8 cellular contexts compared by ENCODE assay signal in the genomic region with DNA sequence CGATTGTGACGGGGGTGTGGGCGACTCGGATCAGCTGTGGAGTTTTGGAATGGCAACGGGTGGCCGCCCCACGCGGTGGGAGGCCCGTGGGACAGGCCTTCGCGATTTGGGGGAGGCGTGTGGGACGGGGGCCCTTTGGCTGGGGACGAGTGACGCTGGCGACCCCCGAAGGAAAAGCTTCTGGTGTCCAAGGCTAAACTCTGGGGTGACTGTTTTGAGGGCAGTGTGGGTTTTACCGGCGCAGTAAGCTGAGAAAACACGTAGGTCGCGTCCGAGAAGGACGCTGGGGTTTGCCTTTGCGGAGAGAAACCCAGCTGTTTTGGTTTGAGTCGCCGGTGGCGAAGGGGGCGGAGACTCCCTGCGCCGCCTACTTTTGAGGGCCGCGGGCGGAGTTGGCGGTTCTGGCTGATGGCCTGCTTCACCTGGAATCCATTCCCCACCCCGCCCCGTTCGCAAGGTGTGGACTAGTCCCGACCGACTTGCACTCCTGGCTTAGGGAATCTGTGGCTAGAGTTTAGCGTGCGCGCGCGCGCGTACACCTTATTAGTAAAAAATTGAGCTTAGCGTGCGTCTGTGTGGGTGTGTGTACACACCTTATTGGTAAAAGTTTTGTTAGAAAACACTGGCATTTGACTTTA. TPM values are rescaled to one million over a fixed set of nuclear protein-coding genes. Genes with fewer than 3 reads are reported as not detected.
DNase-seq lines count a peak whose midpoint lies in the region; ATAC-seq and TF ChIP-seq lines count a peak whose summit lies in the region.

No MANE protein-coding gene starts in this region.

- TF ChIP-seq POLR2A in esophagus muscularis mucosa (IDR thresholded peaks at IDR 0.05; ENCODE audit: low read depth), result peak; percentile 36

- no peak for TF ChIP-seq CTCF in esophagus muscularis mucosa (IDR thresholded peaks at IDR 0.05)

- no peaks in the 10 kb centered on the region for H3K36me3 ChIP-seq in esophagus muscularis mucosa
- H3K36me3 ChIP-seq in muscle layer of colon (ENCODE audit: insufficient read depth, low read length), result no peaks in the 10 kb centered on the region

- TF ChIP-seq EP300 in esophagus muscularis mucosa (IDR thresholded peaks at IDR 0.05), result no peak

- H3K27ac ChIP-seq in esophagus muscularis mucosa (replicated peaks in 1 of 4), result peak overlapping the region; percentile 94 to 99 (median 96)
- H3K27ac ChIP-seq in muscle layer of colon (ENCODE audit: low read depth, low read length), result peak overlapping the region; percentile 94

- DNase-seq in DMS53 (lab: John Stamatoyannopoulos, UW) (peak; percentile 99), OCI-M1 (lab: John Stamatoyannopoulos, UW) (peak; percentile 86), esophagus muscularis mucosa (ENCODE audit: extremely low spot score) (peak; percentile 94)
- peak; percentile 72 for DNase-seq in activated T-cell treated with anti-CD3 and anti-CD28 coated beads, Interleukin-2, amount 50 U/mL, for 4 hours
- DNase-seq in stimulated activated CD8-positive, alpha-beta memory T cell treated with anti-CD3 and anti-CD28 coated beads, Interleukin-7, amount 100 ng/mL, for 4 hours (ENCODE audit: low read depth in 2 of 2), result peak; percentile 71 to 77

- no peaks in the 10 kb centered on the region for H3K9me3 ChIP-seq in esophagus muscularis mucosa
- no peaks in the 10 kb centered on the region for H3K9me3 ChIP-seq in muscle layer of colon (ENCODE audit: low read length)

- H3K4me1 ChIP-seq in esophagus muscularis mucosa (peaks cover 26 to 58% (median 52%) of the 10 kb centered on the region in 4 donors), muscle layer of colon (ENCODE audit: insufficient read depth, low read length) (peaks cover 24% of the 10 kb centered on the region)

- WGBS in esophagus muscularis mucosa, result 0% methylated on average over 30 of the region's 49 CpGs

- H3K9ac ChIP-seq in muscle layer of colon (ENCODE audit: low read length), result peak overlapping the region; percentile 94

- H3K4me1 Mint-ChIP-seq in IgD-negative memory B cell, result peaks cover 26 to 37% (median 36%) of the 10 kb centered on the region in 3 donors
- peaks cover 42% of the 10 kb centered on the region for H3K4me1 Mint-ChIP-seq in activated T-cell treated with anti-CD3 and anti-CD28 coated beads, Interleukin-2, amount 50 U/mL, for 4 hours (ENCODE audit: low read depth)

- H3K4me3 ChIP-seq in esophagus muscularis mucosa (peak overlapping the region; percentile 77 to 97 (median 83)), muscle layer of colon (ENCODE audit: low read depth in 1 of 2, low read length in 2 of 2) (peak overlapping the region; percentile 78 to 84)

- intact Hi-C loops in esophagus muscularis mucosa (cut with DNase I), result loop anchor here (2.0 to 10.0 kb wide), 2 partner anchors 78 to 354 kb away; partner anchors contain the start of gene HIBADH

- H3K27me3 ChIP-seq in esophagus muscularis mucosa, result no peaks in the 10 kb centered on the region
- no peaks in the 10 kb centered on the region for H3K27me3 ChIP-seq in muscle layer of colon (ENCODE audit: control insufficient read depth in 1 of 2, insufficient read depth in 2 of 2, low read length in 2 of 2)

- H3K4me3 Mint-ChIP-seq in IgD-negative memory B cell, result peak overlapping the region; percentile 97 to 99 (median 98)
- peak overlapping the region; percentile 99 for H3K4me3 Mint-ChIP-seq in activated T-cell treated with anti-CD3 and anti-CD28 coated beads, Interleukin-2, amount 50 U/mL, for 4 hours

- ATAC-seq in GM21619 (IDR thresholded peaks at IDR 0.05; ENCODE audit: unreplicated experiment), result peak; percentile 66
- ATAC-seq in activated T-cell treated with anti-CD3 and anti-CD28 coated beads, Interleukin-2, amount 50 U/mL, for 4 hours, result peak; percentile 72 to 74

- peak overlapping the region; percentile 96 to 99 (median 99) for H3K27ac Mint-ChIP-seq in IgD-negative memory B cell

- no peaks in the 10 kb centered on the region for H3K9me3 Mint-ChIP-seq in IgD-negative memory B cell
- H3K9me3 Mint-ChIP-seq in activated T-cell treated with anti-CD3 and anti-CD28 coated beads, Interleukin-2, amount 50 U/mL, for 4 hours, result no peaks in the 10 kb centered on the region

- H3K27me3 Mint-ChIP-seq in IgD-negative memory B cell, result no peaks in the 10 kb centered on the region
- H3K27me3 Mint-ChIP-seq in activated T-cell treated with anti-CD3 and anti-CD28 coated beads, Interleukin-2, amount 50 U/mL, for 4 hours (ENCODE audit: low read depth), result no peaks in the 10 kb centered on the region

- H3K36me3 Mint-ChIP-seq in IgD-negative memory B cell, result no peaks in the 10 kb centered on the region
- H3K36me3 Mint-ChIP-seq in activated T-cell treated with anti-CD3 and anti-CD28 coated beads, Interleukin-2, amount 50 U/mL, for 4 hours (ENCODE audit: insufficient read depth), result no peaks in the 10 kb centered on the region

RNA-seq across cellular contexts. Expression of gene TAX1BP1, which starts 0.6 kb away (rescaled TPM):
- 90.2 TPM for polyA plus RNA-seq in IgD-negative memory B cell
- 10 to 100 TPM; 52.3 to 68.5 (median 62.0) TPM for total RNA-seq in activated T-cell treated with anti-CD3 and anti-CD28 coated beads, Interleukin-2, amount 50 U/mL, for 4 hours
- total RNA-seq in esophagus muscularis mucosa, result 100 to 1,000 TPM; 107 to 139 (median 127) TPM

Comparison
In these comparisons a context has a peak if more than half of its experiments do, and no peak if none do; other contexts are left out.
1. Peak in every context shown above with its lines: DNase-seq, ATAC-seq, H3K4me3 ChIP-seq and H3K27ac ChIP-seq.